In genomic region chr10:107409517-107409916, GRCh38 we compare ENCODE assay signal across 9 cellular contexts.
DNase-seq lines count a peak whose midpoint lies in the region; ATAC-seq and TF ChIP-seq lines count a peak whose summit lies in the region.
"Had no signal": no experiment of that assay in that cellular context is flagged by ENCODE, and none has a peak within 500 bp of the region (broad histone marks: within the 10 kb centered on the region; RNA-seq: fewer than 3 reads in every experiment).

No MANE protein-coding gene starts in this region.

- no peak overlapping the region for H3K27ac Mint-ChIP-seq in WTC11
- H3K27ac Mint-ChIP-seq: IgD-negative memory B cell had no signal

- POLR2A ChIA-PET in WTC11 (lab: Charles Lee), result no interaction called here

- TF ChIP-seq POLR2A in esophagus squamous epithelium (IDR thresholded peaks at IDR 0.05), result no peak

- H3K4me1 ChIP-seq in mucosa of descending colon (ENCODE audit: low read depth) (no peaks in the 10 kb centered on the region), esophagus squamous epithelium (no peaks in the 10 kb centered on the region)

- no peaks in the 10 kb centered on the region for H3K9me3 Mint-ChIP-seq in WTC11

- no peaks in the 10 kb centered on the region for H3K27me3 ChIP-seq in esophagus squamous epithelium

- H3K27ac ChIP-seq in esophagus squamous epithelium, result no peak overlapping the region

- peak; percentile 54 for ATAC-seq in HG02852 (IDR thresholded peaks at IDR 0.05; ENCODE audit: unreplicated experiment)
- ATAC-seq in WTC11, result peak; percentile 78
- ATAC-seq in mucosa of descending colon, result peak; percentile 51
- no peak for ATAC-seq in GM21423 (IDR thresholded peaks at IDR 0.05; ENCODE audit: unreplicated experiment)

- intact Hi-C loops in mucosa of descending colon (cut with DNase I, micrococcal nuclease) (loop anchor here in 1 of 2 donors (2.0 kb wide), 1 partner anchor 405 kb away; no protein-coding TSS in a partner anchor), esophagus squamous epithelium (cut with DNase I) (no loop called here)

- H3K4me1 Mint-ChIP-seq in WTC11, result peaks cover 16% of the 10 kb centered on the region

- H3K36me3 ChIP-seq in mucosa of descending colon (ENCODE audit: low read depth) (no peaks in the 10 kb centered on the region), esophagus squamous epithelium (no peaks in the 10 kb centered on the region)

- H3K9me3 ChIP-seq in mucosa of descending colon, result no peaks in the 10 kb centered on the region
- no peaks in the 10 kb centered on the region for H3K9me3 ChIP-seq in esophagus squamous epithelium

- DNase-seq in WTC11 (ENCODE audit: low spot score), result peak; percentile 16
- DNase-seq in mucosa of descending colon, result peak in 1 of 3 donors; percentile 57
- DNase-seq in SKM-1 treated with dmso at 0.1 percent for 144 hours (lab: John Stamatoyannopoulos, UW; ENCODE audit: unreplicated experiment), result no peak
- no peak for DNase-seq in retina
- no peak for DNase-seq in esophagus squamous epithelium (lab: John Stamatoyannopoulos, UW)

- H3K36me3 Mint-ChIP-seq in WTC11, result no peaks in the 10 kb centered on the region
- H3K36me3 Mint-ChIP-seq: IgD-negative memory B cell had no signal

- CTCF ChIA-PET in WTC11 (lab: Charles Lee), result interaction anchor here (0.9 to 1.9 kb wide), 5 partner anchors 20 to 795 kb away, joined by 3 to 8 read pairs (median 5); no protein-coding TSS in a partner anchor

- peak; percentile 59 for TF ChIP-seq CTCF in GM12873 (IDR thresholded peaks at IDR 0.05; ENCODE audit: insufficient read depth, low read depth, low read length, missing control alignments)
- no peak for TF ChIP-seq CTCF in WTC11 (IDR thresholded peaks at IDR 0.05)
- peak; percentile 29 for TF ChIP-seq CTCF in mucosa of descending colon (IDR thresholded peaks at IDR 0.05)
- no peak for TF ChIP-seq CTCF in esophagus squamous epithelium (IDR thresholded peaks at IDR 0.05)

- no peak overlapping the region for H3K4me3 ChIP-seq in mucosa of descending colon
- no peak overlapping the region for H3K4me3 ChIP-seq in esophagus squamous epithelium

- H3K4me3 Mint-ChIP-seq in WTC11, result no peak overlapping the region
- H3K4me3 Mint-ChIP-seq: IgD-negative memory B cell had no signal

- WGBS in esophagus squamous epithelium, 2 donors, result 54 to 55% methylated on average over 5 of the region's 5 CpGs

- no peaks in the 10 kb centered on the region for H3K27me3 Mint-ChIP-seq in WTC11 (ENCODE audit: low read depth)
- H3K27me3 Mint-ChIP-seq: IgD-negative memory B cell had no signal

TF ChIP-seq in WTC11, 78 proteins besides CTCF, POLR2A, EP300 and RAD21:
- TF ChIP-seq HMGXB4 (CRISPR knock-in tag; IDR thresholded peaks at IDR 0.05) (no peak), NR2C2 (CRISPR knock-in tag; IDR thresholded peaks at IDR 0.05) (no peak), RELA (CRISPR knock-in tag; IDR thresholded peaks at IDR 0.05; ENCODE audit: borderline replicate concordance) (no peak), E2F5 (CRISPR knock-in tag; IDR thresholded peaks at IDR 0.05) (no peak), GRHL2 (CRISPR knock-in tag; IDR thresholded peaks at IDR 0.05; ENCODE audit: insufficient replicate concordance, severe bottlenecking) (no peak), ZNF121 (CRISPR knock-in tag; IDR thresholded peaks at IDR 0.05) (no peak), JUN (CRISPR knock-in tag; IDR thresholded peaks at IDR 0.05) (no peak), ELF4 (CRISPR knock-in tag; IDR thresholded peaks at IDR 0.05; ENCODE audit: low read depth) (no peak), ZNF263 (CRISPR knock-in tag; IDR thresholded peaks at IDR 0.05; ENCODE audit: low read depth) (no peak), CREB1 (CRISPR knock-in tag; IDR thresholded peaks at IDR 0.05) (no peak), ATF1 (CRISPR knock-in tag; IDR thresholded peaks at IDR 0.05) (no peak)
- TF ChIP-seq, protein P1, sequence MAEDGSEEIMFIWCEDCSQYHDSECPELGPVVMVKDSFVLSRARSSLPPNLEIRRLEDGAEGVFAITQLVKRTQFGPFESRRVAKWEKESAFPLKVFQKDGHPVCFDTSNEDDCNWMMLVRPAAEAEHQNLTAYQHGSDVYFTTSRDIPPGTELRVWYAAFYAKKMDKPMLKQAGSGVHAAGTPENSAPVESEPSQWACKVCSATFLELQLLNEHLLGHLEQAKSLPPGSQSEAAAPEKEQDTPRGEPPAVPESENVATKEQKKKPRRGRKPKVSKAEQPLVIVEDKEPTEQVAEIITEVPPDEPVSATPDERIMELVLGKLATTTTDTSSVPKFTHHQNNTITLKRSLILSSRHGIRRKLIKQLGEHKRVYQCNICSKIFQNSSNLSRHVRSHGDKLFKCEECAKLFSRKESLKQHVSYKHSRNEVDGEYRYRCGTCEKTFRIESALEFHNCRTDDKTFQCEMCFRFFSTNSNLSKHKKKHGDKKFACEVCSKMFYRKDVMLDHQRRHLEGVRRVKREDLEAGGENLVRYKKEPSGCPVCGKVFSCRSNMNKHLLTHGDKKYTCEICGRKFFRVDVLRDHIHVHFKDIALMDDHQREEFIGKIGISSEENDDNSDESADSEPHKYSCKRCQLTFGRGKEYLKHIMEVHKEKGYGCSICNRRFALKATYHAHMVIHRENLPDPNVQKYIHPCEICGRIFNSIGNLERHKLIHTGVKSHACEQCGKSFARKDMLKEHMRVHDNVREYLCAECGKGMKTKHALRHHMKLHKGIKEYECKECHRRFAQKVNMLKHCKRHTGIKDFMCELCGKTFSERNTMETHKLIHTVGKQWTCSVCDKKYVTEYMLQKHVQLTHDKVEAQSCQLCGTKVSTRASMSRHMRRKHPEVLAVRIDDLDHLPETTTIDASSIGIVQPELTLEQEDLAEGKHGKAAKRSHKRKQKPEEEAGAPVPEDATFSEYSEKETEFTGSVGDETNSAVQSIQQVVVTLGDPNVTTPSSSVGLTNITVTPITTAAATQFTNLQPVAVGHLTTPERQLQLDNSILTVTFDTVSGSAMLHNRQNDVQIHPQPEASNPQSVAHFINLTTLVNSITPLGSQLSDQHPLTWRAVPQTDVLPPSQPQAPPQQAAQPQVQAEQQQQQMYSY (CRISPR knock-in tag; IDR thresholded peaks at IDR 0.05), result no peak

Comparison
In these comparisons a context has a peak if more than half of its experiments do, and no peak if none do; other contexts are left out.
1. CTCF ChIP-seq: peak in GM12873 (single experiment) and mucosa of descending colon (single experiment); none in WTC11 (single experiment) and esophagus squamous epithelium (0 of 6).